8 cellular contexts compared by ENCODE assay signal in genomic region chr18:26549486-26550435, GRCh38. TPM values are rescaled to one million over a fixed set of nuclear protein-coding genes. Genes with fewer than 3 reads are reported as not detected.
DNase-seq lines count a peak whose midpoint lies in the region; ATAC-seq and TF ChIP-seq lines count a peak whose summit lies in the region.

No MANE protein-coding gene starts in this region.

- no peak for ATAC-seq in memory B cell (ENCODE audit: low read depth)
- no peak for ATAC-seq in GM21360 (IDR thresholded peaks at IDR 0.05; ENCODE audit: unreplicated experiment)

- peak overlapping the region; percentile 76 for H3K9ac ChIP-seq in Karpas-422 (ENCODE audit: low read length)
- H3K9ac ChIP-seq in endodermal cell (ENCODE audit: extremely low read depth, low read length, poor library complexity, severe bottlenecking), result no peak overlapping the region

- H3K27me3 ChIP-seq in Karpas-422 (ENCODE audit: low read length) (peaks cover 3% of the 10 kb centered on the region; the same call in 1 of the 2 replicates), endodermal cell (ENCODE audit: control insufficient read depth, insufficient read depth, low read length, poor library complexity, severe bottlenecking) (peaks cover 86% of the 10 kb centered on the region), testis (no peaks in the 10 kb centered on the region)

- H2AFZ ChIP-seq in Karpas-422 (ENCODE audit: low read length), result peak overlapping the region; percentile 96

- intact Hi-C loops in testis (cut with DNase I; ENCODE audit: low total_unique reads), result no loop called here

- no peak for TF ChIP-seq POLR2A in testis (IDR thresholded peaks at IDR 0.05)

- H3K4me3 ChIP-seq in Karpas-422 (ENCODE audit: low read length) (peak overlapping the region; percentile 82), endodermal cell (ENCODE audit: low read length) (peak overlapping the region; percentile 82), testis (peak overlapping the region; percentile 70 to 73)

- no peaks in the 10 kb centered on the region for H4K20me1 ChIP-seq in Karpas-422 (ENCODE audit: insufficient read depth, low read depth, low read length)

- H3K36me3 ChIP-seq in Karpas-422 (ENCODE audit: insufficient read depth, low read length), result no peaks in the 10 kb centered on the region
- no peaks in the 10 kb centered on the region for H3K36me3 ChIP-seq in endodermal cell (ENCODE audit: control insufficient read depth, insufficient read depth, low read length)
- no peaks in the 10 kb centered on the region for H3K36me3 ChIP-seq in testis (ENCODE audit: low read depth, missing control alignments)

- no peak overlapping the region for H3K27ac ChIP-seq in Karpas-422 (ENCODE audit: low read length)
- no peak overlapping the region for H3K27ac ChIP-seq in endodermal cell (ENCODE audit: low read depth, low read length)
- peak overlapping the region in 1 of 2 donors; percentile 66 for H3K27ac ChIP-seq in testis

- H3K27me3 Mint-ChIP-seq in endodermal cell (ENCODE audit: insufficient read depth), result peaks cover 84% of the 10 kb centered on the region
- H3K27me3 Mint-ChIP-seq in memory B cell, result peaks cover 12% of the 10 kb centered on the region

- H3K4me1 ChIP-seq in Karpas-422 (ENCODE audit: low read length), result peaks cover 30% of the 10 kb centered on the region
- H3K4me1 ChIP-seq in endodermal cell (ENCODE audit: control insufficient read depth, insufficient read depth, low read length), result peaks cover 9% of the 10 kb centered on the region
- peaks cover 15% of the 10 kb centered on the region for H3K4me1 ChIP-seq in testis

- H3K4me2 ChIP-seq in Karpas-422 (ENCODE audit: low read depth, low read length, poor library complexity, severe bottlenecking), result peak overlapping the region; percentile 98

- H3K4me3 Mint-ChIP-seq in endodermal cell (peak overlapping the region; percentile 66), memory B cell (peak overlapping the region; percentile 79)

- H3K4me1 Mint-ChIP-seq in endodermal cell (peaks cover 11% of the 10 kb centered on the region), memory B cell (peaks cover 21% of the 10 kb centered on the region)

- no peaks in the 10 kb centered on the region for H3K9me3 ChIP-seq in Karpas-422 (ENCODE audit: low read length)
- no peaks in the 10 kb centered on the region for H3K9me3 ChIP-seq in endodermal cell (ENCODE audit: control insufficient read depth, low read length)
- no peaks in the 10 kb centered on the region for H3K9me3 ChIP-seq in testis

- H3K9me3 Mint-ChIP-seq in endodermal cell (no peaks in the 10 kb centered on the region), memory B cell (no peaks in the 10 kb centered on the region)

- DNase-seq in NOMO-1 (lab: John Stamatoyannopoulos, UW; ENCODE audit: unreplicated experiment in 2 of 2) (peak; percentile 21 to 36), NOMO-1 treated with dmso at 0.1 percent for 144 hours (lab: John Stamatoyannopoulos, UW; ENCODE audit: unreplicated experiment) (no peak), Karpas-422 (peak; percentile 68), T1000 (lab: John Stamatoyannopoulos, UW) (peak; percentile 52), endodermal cell (peak; percentile 84), memory B cell (ENCODE audit: low spot score in 2 of 2) (peak in 1 of 2 donors; percentile 20), testis (peak; percentile 72)

- 0 to 1% methylated on average over 18 to 68 of the region's 69 CpGs for WGBS in endodermal cell (ENCODE audit: insufficient coverage in 1 of 2, insufficient read length in 1 of 2), 2 experiments
- WGBS in testis, 2 donors, result 0% methylated on average over 4 to 67 of the region's 69 CpGs

- H3K36me3 Mint-ChIP-seq in endodermal cell (ENCODE audit: low read depth), result no peaks in the 10 kb centered on the region
- H3K36me3 Mint-ChIP-seq in memory B cell, result no peaks in the 10 kb centered on the region

- H3K27ac Mint-ChIP-seq in endodermal cell (no peak overlapping the region), memory B cell (no peak overlapping the region)

- H3K9me2 ChIP-seq in Karpas-422 (replicated peaks; ENCODE audit: insufficient read depth, low read length), result no peaks in the 10 kb centered on the region

- H3K79me2 ChIP-seq in Karpas-422 (ENCODE audit: low read length), result no peaks in the 10 kb centered on the region

- TF ChIP-seq CTCF in endodermal cell (conservative IDR thresholded peaks at IDR 0.05) (no peak), testis (IDR thresholded peaks at IDR 0.05) (no peak)

RNA-seq across cellular contexts. Expression of gene KCTD1, which starts 1.4 kb away (rescaled TPM):
- 2.1 and 4.9 TPM in 2 replicates for total RNA-seq in Karpas-422 (2014; rRNA removed; shearing (Covaris generic); ENCODE audit: low replicate concordance)
- total RNA-seq in endodermal cell (1 to 10 TPM; 6.8 to 7.3 TPM), testis (10 to 100 TPM; 19.6 to 19.9 TPM)
- polyA plus RNA-seq in endodermal cell (2013, experiment 1 of 2), result 25.3 TPM
- 24.4 TPM for polyA plus RNA-seq in endodermal cell (2013, experiment 2 of 2)
- 13.1 TPM for polyA plus RNA-seq in testis (ENCODE audit: insufficient read depth, low read depth, low replicate concordance)
